8 cellular contexts compared by ENCODE assay signal in the genomic region with DNA sequence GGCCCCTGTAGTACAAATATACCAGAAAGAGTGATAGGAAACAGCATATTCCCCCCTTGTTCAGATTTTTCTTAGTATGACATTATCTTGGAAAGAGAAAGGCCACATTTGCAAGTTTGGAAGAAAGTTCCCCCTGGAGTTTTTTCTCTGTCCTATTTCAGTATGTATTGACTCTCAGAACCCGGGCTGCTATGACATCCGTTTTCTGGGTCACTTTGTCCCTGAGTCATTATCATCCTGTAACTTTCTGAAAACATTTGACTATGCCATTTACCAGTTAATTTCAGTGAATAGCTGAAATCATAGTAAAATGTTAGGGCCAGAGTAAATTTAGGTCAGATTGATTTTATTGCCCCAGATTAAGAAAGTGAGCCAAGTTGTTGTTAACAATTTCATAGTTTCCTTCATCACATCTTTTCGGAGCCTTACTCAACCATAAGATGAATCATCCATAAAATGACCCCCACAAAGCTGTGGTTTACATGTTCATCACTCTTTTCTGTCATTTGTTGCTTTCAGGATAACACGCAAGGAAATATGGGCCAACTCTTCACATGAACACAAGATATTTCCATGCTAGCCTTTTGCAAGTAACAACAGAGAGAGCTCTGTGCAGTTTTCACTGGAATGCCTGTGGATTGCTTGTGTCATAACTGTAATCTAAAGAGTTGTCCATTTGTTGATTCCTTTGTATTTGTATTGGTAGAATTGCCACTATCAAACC. TPM values are rescaled to one million over a fixed set of nuclear protein-coding genes. Genes with fewer than 3 reads are reported as not detected.
A peak's percentile ranks its signal among the peaks of the same experiment; 100 is the strongest.
DNase-seq lines count a peak whose midpoint lies in the region; ATAC-seq and TF ChIP-seq lines count a peak whose summit lies in the region.

No MANE protein-coding gene starts in this region.

- H3K4me3 ChIP-seq in fibroblast of pulmonary artery (replicated peaks; ENCODE audit: low read depth, low read length) (no peak overlapping the region), stomach (no peak overlapping the region), aorta (ENCODE audit: low read length in 2 of 2) (no peak overlapping the region)

- peak; percentile 10 for ATAC-seq in GM21717 (IDR thresholded peaks at IDR 0.05; ENCODE audit: unreplicated experiment)
- ATAC-seq in HG03280 (IDR thresholded peaks at IDR 0.05; ENCODE audit: unreplicated experiment): no peak
- ATAC-seq in aorta (ENCODE audit: low FRiP score): no peak

- TF ChIP-seq POLR2A in stomach (IDR thresholded peaks at IDR 0.05): no peak

- TF ChIP-seq EP300 in stomach (IDR thresholded peaks at IDR 0.05): no peak

- DNase-seq in NOMO-1 treated with dmso at 0.1 percent for 144 hours (lab: John Stamatoyannopoulos, UW; ENCODE audit: unreplicated experiment) (peak; percentile 60), fibroblast of pulmonary artery (ENCODE audit: low read depth) (peak; percentile 95), stomach (no peak), NCI-H1417 treated with DMSO at 0.1 percent for 48 hours (lab: John Stamatoyannopoulos, UW) (no peak), HUDEP-2 (lab: John Stamatoyannopoulos, UW; ENCODE audit: unreplicated experiment in 76 of 76) (no peak), aorta (no peak)

- H3K9me3 ChIP-seq in stomach (no peaks in the 10 kb centered on the region), aorta (ENCODE audit: control insufficient read depth, low read length) (peaks cover 1% of the 10 kb centered on the region)

- H3K4me1 ChIP-seq in stomach: peaks cover 6 to 42% (median 14%) of the 10 kb centered on the region in 4 donors
- H3K4me1 ChIP-seq in aorta (ENCODE audit: control insufficient read depth in 1 of 2, insufficient read depth in 2 of 2, low read length in 2 of 2): no peaks in the 10 kb centered on the region

- WGBS in stomach, 5 donors: 45 to 65% (median 49%) methylated on average over 4 of the region's 4 CpGs
- 14 to 23% methylated on average over 4 of the region's 4 CpGs for WGBS in aorta, 2 donors

- intact Hi-C loops in stomach (cut with DNase I; ENCODE audit: low total_unique reads) (no loop called here), aorta (cut with DNase I) (no loop called here)

- TF ChIP-seq CTCF in fibroblast of pulmonary artery (IDR thresholded peaks at IDR 0.05; ENCODE audit: low read length, missing control alignments) (no peak), stomach (IDR thresholded peaks at IDR 0.05) (no peak)

- peak overlapping the region in 4 of 5 donors; percentile 77 to 88 (median 82) for H3K27ac ChIP-seq in stomach
- H3K27ac ChIP-seq in aorta (ENCODE audit: low read depth in 1 of 2, low read length in 2 of 2): no peak overlapping the region

- H3K27me3 ChIP-seq in stomach: no peaks in the 10 kb centered on the region
- no peaks in the 10 kb centered on the region for H3K27me3 ChIP-seq in aorta (ENCODE audit: control insufficient read depth in 1 of 2, insufficient read depth in 2 of 2, low read length in 1 of 2)

- no peaks in the 10 kb centered on the region for H3K36me3 ChIP-seq in stomach
- no peaks in the 10 kb centered on the region for H3K36me3 ChIP-seq in aorta (ENCODE audit: control insufficient read depth in 1 of 2, insufficient read depth in 2 of 2, low read length in 1 of 2)

RNA-seq across cellular contexts. Expression of a gene that starts 3.8 kb away (rescaled TPM):
- total RNA-seq in stomach (10 to 100 TPM in 2 of 5 donors, 1 to 10 TPM in 2, not detected in 1; 2.0 to 41.7 (median 14.5) TPM), aorta (1 to 10 TPM in 1 of 2 donors, under 1 TPM in 1; 0.69 to 1.7 TPM)
- polyA plus RNA-seq in stomach (1 to 10 TPM in 2 of 3 donors, under 1 TPM in 1; 0.76 to 2.2 (median 1.4) TPM), aorta (1 to 10 TPM in 1 of 2 donors, not detected in 1; 3.0 TPM)

Comparison
In these comparisons a context has a peak if more than half of its experiments do, and no peak if none do; other contexts are left out.
1. DNase-seq: peak in NOMO-1 treated with dmso at 0.1 percent for 144 hours (single experiment) and fibroblast of pulmonary artery (single experiment); none in stomach (single experiment), NCI-H1417 treated with DMSO at 0.1 percent for 48 hours (single experiment), HUDEP-2 (0 of 76) and aorta (0 of 2).
2. H3K27ac ChIP-seq: peak in stomach (4 of 5); none in aorta (0 of 2).